ENCODE assay signal across 19 cellular contexts in the genomic region with DNA sequence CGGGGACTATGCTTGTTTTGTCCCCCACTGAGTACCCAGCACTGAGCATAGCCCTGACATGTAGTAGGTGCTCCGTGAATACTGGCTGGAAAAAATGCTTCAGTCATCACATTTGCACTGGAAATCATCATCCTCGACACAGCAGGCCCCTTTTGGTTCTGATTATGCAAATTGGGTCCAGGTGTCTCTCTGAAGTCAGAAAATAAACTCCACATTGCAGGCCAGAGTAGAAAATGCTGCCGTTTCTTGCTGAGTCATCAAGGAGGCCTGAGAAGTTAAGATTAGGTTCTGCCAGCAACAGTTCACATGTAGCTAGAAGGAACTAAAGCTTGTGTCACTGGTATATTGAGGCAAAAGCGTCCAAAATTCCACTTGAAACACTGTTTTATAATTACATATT. TPM values are rescaled to one million over a fixed set of nuclear protein-coding genes. Genes with fewer than 3 reads are reported as not detected.
A peak's percentile ranks its signal among the peaks of the same experiment; 100 is the strongest.
DNase-seq lines count a peak whose midpoint lies in the region; ATAC-seq and TF ChIP-seq lines count a peak whose summit lies in the region.
"Had no signal": no experiment of that assay in that cellular context is flagged by ENCODE, and none has a peak within 500 bp of the region (broad histone marks: within the 10 kb centered on the region; RNA-seq: fewer than 3 reads in every experiment).

No MANE protein-coding gene starts in this region.

- H3K9me3 ChIP-seq in GM23248 (ENCODE audit: low read depth): no peaks in the 10 kb centered on the region
- no peaks in the 10 kb centered on the region for H3K9me3 ChIP-seq in PC-3 (ENCODE audit: low read length)
- no peaks in the 10 kb centered on the region for H3K9me3 ChIP-seq in esophagus squamous epithelium
- H3K9me3 ChIP-seq: HAP-1 had no signal

- H3K9ac ChIP-seq in GM23248 (no peak overlapping the region), PC-3 (ENCODE audit: low read length) (no peak overlapping the region)

- H4K20me1 ChIP-seq in GM23248 (ENCODE audit: insufficient read depth): no peaks in the 10 kb centered on the region
- no peaks in the 10 kb centered on the region for H4K20me1 ChIP-seq in PC-3 (ENCODE audit: low read length)

- TF ChIP-seq CTCF in PC-3 (conservative IDR thresholded peaks at IDR 0.05; ENCODE audit: low read depth, low read length): no peak
- TF ChIP-seq CTCF in esophagus squamous epithelium (IDR thresholded peaks at IDR 0.05): no peak

- POLR2A ChIA-PET in PC-3 (lab: Charles Lee; ENCODE audit: unreplicated experiment): interaction anchor here (0.6 kb wide), 1 partner anchor 198 kb away, joined by 5 read pairs; no protein-coding TSS in a partner anchor

- intact Hi-C loops in PC-3 (cut with micrococcal nuclease) (no loop called here), esophagus squamous epithelium (cut with DNase I) (no loop called here)

- no peaks in the 10 kb centered on the region for H3K79me2 ChIP-seq in GM23248 (ENCODE audit: insufficient read depth)
- no peaks in the 10 kb centered on the region for H3K79me2 ChIP-seq in PC-3 (ENCODE audit: low read length)

- in situ Hi-C loops in GM23248 (cut with MboI): loop anchor here (25.0 kb wide), 1 partner anchor 776 kb away; no protein-coding TSS in a partner anchor

- H3K27me3 ChIP-seq in GM23248 (replicated peaks; ENCODE audit: insufficient read depth) (no peaks in the 10 kb centered on the region), PC-3 (ENCODE audit: low read length) (no peaks in the 10 kb centered on the region), esophagus squamous epithelium (no peaks in the 10 kb centered on the region)
- H3K27me3 ChIP-seq: foreskin keratinocyte had no signal

- peak overlapping the region; percentile 10 for H3K4me2 ChIP-seq in GM23248 (ENCODE audit: unreplicated experiment)
- H3K4me2 ChIP-seq in PC-3 (ENCODE audit: low read length): no peak overlapping the region

- H3K27ac ChIP-seq in GM23248 (no peak overlapping the region), PC-3 (ENCODE audit: low read length) (no peak overlapping the region), esophagus squamous epithelium (no peak overlapping the region)
- H3K27ac ChIP-seq: foreskin keratinocyte, VCaP had no signal

- no peak for ATAC-seq in PC-3
- ATAC-seq: foreskin keratinocyte, left lobe of liver had no signal

- TF ChIP-seq POLR2A in erythroblast (IDR thresholded peaks at IDR 0.05; ENCODE audit: low read length) (no peak), esophagus squamous epithelium (IDR thresholded peaks at IDR 0.05) (no peak)

- 13 to 21% methylated on average over 5 of the region's 5 CpGs for WGBS in GM23248 (ENCODE audit: low coverage in 1 of 2, low lambda C conversion rate in 2 of 2, missing lambda C conversion rate in 2 of 2), 2 experiments
- 25 to 33% methylated on average over 5 of the region's 5 CpGs for WGBS in esophagus squamous epithelium, 2 donors

- H3K36me3 ChIP-seq in GM23248 (ENCODE audit: low read depth) (no peaks in the 10 kb centered on the region), PC-3 (ENCODE audit: low read depth, low read length) (no peaks in the 10 kb centered on the region), esophagus squamous epithelium (no peaks in the 10 kb centered on the region)
- H3K36me3 ChIP-seq: HAP-1 had no signal

- DNase-seq in A172 (ENCODE audit: low spot score) (peak; percentile 23), GM23248 (peak; percentile 79), PC-3 (peak; percentile 11), erythroblast (lab: John Stamatoyannopoulos, UW) (peak; percentile 94 to 95), esophagus squamous epithelium (lab: John Stamatoyannopoulos, UW) (no peak), NCI-H748 (lab: John Stamatoyannopoulos, UW; ENCODE audit: unreplicated experiment) (no peak), NCI-H524 treated with DMSO at 0.1 percent for 48 hours (lab: John Stamatoyannopoulos, UW) (no peak), UCSD-AML1 (lab: John Stamatoyannopoulos, UW; ENCODE audit: unreplicated experiment) (no peak)
- DNase-seq: activated T-cell treated with anti-CD3 and anti-CD28 coated beads, Interleukin-2, amount 50 U/mL, for 1 hour; caudate nucleus; NCI-H1105 treated with DMSO at 0.1 percent for 48 hours; NK-92 treated with Interleukin-12 subunit alpha and Interleukin-12 subunit beta, amount 100 ng/mL, for 24 hours; nucleus accumbens; stimulated activated CD4-positive, alpha-beta T cell treated with anti-CD3 and anti-CD28 coated beads, Interleukin-1b, Interleukin-23, amount 100 ng/mL, for 48 hours; stimulated activated naive CD4-positive, alpha-beta T cell treated with Interleukin-2 at 50 U/mL for 16 hours had no signal

- CTCF ChIA-PET in PC-3 (lab: Charles Lee): no interaction called here

- H2AFZ ChIP-seq in GM23248: no peak overlapping the region
- peak overlapping the region; percentile 57; the same call in 1 of the 2 replicates for H2AFZ ChIP-seq in PC-3 (ENCODE audit: low read length)

- H3K9me2 ChIP-seq in GM23248 (ENCODE audit: insufficient read depth) (no peaks in the 10 kb centered on the region), PC-3 (replicated peaks; ENCODE audit: low read length) (no peaks in the 10 kb centered on the region)

- peaks cover 33% of the 10 kb centered on the region for H3F3A ChIP-seq in GM23248 (ENCODE audit: insufficient read depth)
- no peaks in the 10 kb centered on the region for H3F3A ChIP-seq in PC-3 (ENCODE audit: low read length, unreplicated experiment)

- H3K4me1 ChIP-seq in GM23248 (ENCODE audit: insufficient read depth) (peaks cover 37% of the 10 kb centered on the region), PC-3 (ENCODE audit: insufficient read depth, low read length) (peaks cover 23% of the 10 kb centered on the region), esophagus squamous epithelium (peaks cover 4 to 34% (median 19%) of the 10 kb centered on the region in 3 donors)
- H3K4me1 ChIP-seq: HAP-1 had no signal

- H3K4me3 ChIP-seq in GM23248 (no peak overlapping the region), PC-3 (ENCODE audit: low read length) (no peak overlapping the region), esophagus squamous epithelium (no peak overlapping the region)
- H3K4me3 ChIP-seq: HAP-1 had no signal

- BruUV-seq in PC-3 (replicated peaks; lab: Mats Ljungman, UMichigan): no TSS peak

RNA-seq across cellular contexts. Expression of gene STK32B, which starts 15.0 kb away (rescaled TPM):
- total RNA-seq in A172 (2014; rRNA removed; shearing (Covaris generic)): 0.03 and 0.10 TPM in 2 replicates
- 6.1 and 6.4 TPM in 2 replicates for total RNA-seq in GM23248 (2014; rRNA removed; shearing (Covaris generic))
- 4.9 and 5.4 TPM in 2 replicates for polyA plus RNA-seq in GM23248 (2016; fragmentation: Nextera tagmentation; extraction: Ambion mirVana)
- 1.1 TPM in 2 replicates for total RNA-seq in PC-3 (2014; rRNA removed)
- 1 to 10 TPM in 1 of 4 donors, under 1 TPM in 2, not detected in 1; 0.09 to 3.2 (median 0.38) TPM for total RNA-seq in esophagus squamous epithelium

RNA-seq across cellular contexts. Expression of gene CYTL1, which starts 17.0 kb away (rescaled TPM):
- total RNA-seq in A172 (2014; rRNA removed; shearing (Covaris generic)): not detected in 2 replicates
- 1.5 TPM in 1 of 2 replicates, not detected in the other for total RNA-seq in GM23248 (2014; rRNA removed; shearing (Covaris generic))
- polyA plus RNA-seq in GM23248 (2016; fragmentation: Nextera tagmentation; extraction: Ambion mirVana): 0.84 and 1.1 TPM in 2 replicates
- total RNA-seq in PC-3 (2014; rRNA removed) (not detected in 2 replicates), esophagus squamous epithelium (1 to 10 TPM in 2 of 4 donors, not detected in 2; 1.0 to 2.5 TPM)
- total RNA-seq: left lobe of liver had no signal

Comparison
In these comparisons a context has a peak if more than half of its experiments do, and no peak if none do; other contexts are left out.
1. DNase-seq: peak in A172 (single experiment), GM23248 (single experiment), PC-3 (single experiment) and erythroblast (2 of 2); none in esophagus squamous epithelium (single experiment), NCI-H748 (single experiment), NCI-H524 treated with DMSO at 0.1 percent for 48 hours (single experiment) and UCSD-AML1 (single experiment).